ENCODE assay signal across 2 cellular contexts in genomic region chr20:51004305-51004727, GRCh38.
TF ChIP-seq lines count a peak whose summit lies in the region.

No MANE protein-coding gene starts in this region.

TF ChIP-seq in IMR-90, 13 proteins besides CTCF, POLR2A, EP300 and RAD21:
- TF ChIP-seq MXI1 (IDR thresholded peaks at IDR 0.05; ENCODE audit: borderline replicate concordance, low read depth, low read length) (no peak), BHLHE40 (IDR thresholded peaks at IDR 0.05; ENCODE audit: low read depth, low read length) (no peak), ELK1 (IDR thresholded peaks at IDR 0.05; ENCODE audit: borderline replicate concordance, low read depth, low read length) (no peak)

TF ChIP-seq in H1, 55 proteins besides CTCF, POLR2A, EP300 and RAD21:
- TF ChIP-seq JUND (IDR thresholded peaks at IDR 0.05; ENCODE audit: low read length): no peak
- TF ChIP-seq KDM4A (IDR thresholded peaks at IDR 0.05; ENCODE audit: low read depth, low read length, severe bottlenecking): no peak
- no peak for TF ChIP-seq MAX (IDR thresholded peaks at IDR 0.05)
- TF ChIP-seq CHD1 (IDR thresholded peaks at IDR 0.05; ENCODE audit: low read depth, low read length): no peak
- TF ChIP-seq SAP30 (IDR thresholded peaks at IDR 0.05; ENCODE audit: insufficient read depth, insufficient replicate concordance, low read length): no peak
- TF ChIP-seq ASH2L (IDR thresholded peaks at IDR 0.05; ENCODE audit: low read length): no peak
- no peak for TF ChIP-seq SP2 (IDR thresholded peaks at IDR 0.05; ENCODE audit: low read length)
- TF ChIP-seq CHD2 (IDR thresholded peaks at IDR 0.05; ENCODE audit: low read length): no peak
- no peak for TF ChIP-seq TAF1 (IDR thresholded peaks at IDR 0.05; ENCODE audit: low read depth, low read length)
- no peak for TF ChIP-seq TEAD4 (IDR thresholded peaks at IDR 0.05; ENCODE audit: low read depth, low read length)
- no peak for TF ChIP-seq RXRA (IDR thresholded peaks at IDR 0.05; ENCODE audit: insufficient read depth, low read depth, low read length)
- no peak for TF ChIP-seq RNF2 (IDR thresholded peaks at IDR 0.05; ENCODE audit: borderline replicate concordance, low read depth, low read length, missing control alignments, poor library complexity, severe bottlenecking)
- no peak for TF ChIP-seq SIN3A (conservative IDR thresholded peaks at IDR 0.05 in 1 of 2, IDR thresholded peaks at IDR 0.05 in 1 of 2; ENCODE audit: low read depth in 1 of 2, low read length in 2 of 2)
- TF ChIP-seq RFX5 (IDR thresholded peaks at IDR 0.05; ENCODE audit: borderline replicate concordance, low read depth, low read length): no peak
- TF ChIP-seq NRF1 (IDR thresholded peaks at IDR 0.05; ENCODE audit: low read depth, low read length): no peak
- no peak for TF ChIP-seq TBP (IDR thresholded peaks at IDR 0.05; ENCODE audit: low read depth, low read length)
- TF ChIP-seq POU5F1 (IDR thresholded peaks at IDR 0.05; ENCODE audit: low read depth, low read length): no peak
